Comparison of ENCODE assay signal across 14 cellular contexts in the genomic region with DNA sequence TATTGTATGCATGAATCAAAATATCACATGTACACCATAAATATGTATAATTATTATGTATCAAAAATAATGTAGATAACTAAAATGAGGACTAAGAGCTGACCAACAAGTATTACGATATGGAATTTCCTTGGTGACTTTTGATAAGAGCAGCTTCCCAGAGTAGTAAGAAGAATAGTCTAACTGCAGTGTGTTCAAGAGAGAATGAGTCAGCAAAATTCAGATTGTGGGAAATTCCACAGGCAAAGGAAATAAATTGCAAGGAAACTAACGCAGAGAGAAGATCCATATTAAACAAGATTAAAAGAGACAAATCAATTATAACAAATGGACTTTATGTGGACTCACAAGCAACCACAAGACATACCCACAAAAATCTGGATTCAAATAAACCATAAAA. TPM values are rescaled to one million over a fixed set of nuclear protein-coding genes. Genes with fewer than 3 reads are reported as not detected.
DNase-seq lines count a peak whose midpoint lies in the region; FAIRE-seq and TF ChIP-seq lines count a peak whose summit lies in the region.
"Had no signal": no experiment of that assay in that cellular context is flagged by ENCODE, and none has a peak within 500 bp of the region (broad histone marks: within the 10 kb centered on the region; RNA-seq: fewer than 3 reads in every experiment).

No MANE protein-coding gene starts in this region.

- H4K20me1 ChIP-seq in SK-N-SH (ENCODE audit: insufficient read depth): no peaks in the 10 kb centered on the region

- 0 out of 2 replicates have a peak overlapping the region, but pooled peaks have one; percentile 23 for H2AFZ ChIP-seq in SK-N-SH (ENCODE audit: low read depth)

- no peaks in the 10 kb centered on the region for H3K9me3 ChIP-seq in SK-N-SH
- H3K9me3 ChIP-seq: esophagus muscularis mucosa, thyroid gland had no signal

- no peaks in the 10 kb centered on the region for H3K27me3 ChIP-seq in SK-N-SH (ENCODE audit: insufficient read depth)
- H3K27me3 ChIP-seq: esophagus muscularis mucosa, thyroid gland had no signal

- peaks cover 26% of the 10 kb centered on the region for H3K27me3 Mint-ChIP-seq in activated naive CD8-positive, alpha-beta T cell treated with anti-CD3 and anti-CD28 coated beads for 36 hours
- H3K27me3 Mint-ChIP-seq: progenitor cell of endocrine pancreas had no signal

- no peak overlapping the region for H3K4me3 Mint-ChIP-seq in activated naive CD8-positive, alpha-beta T cell treated with anti-CD3 and anti-CD28 coated beads for 36 hours

- no peak for TF ChIP-seq EP300 in SK-N-SH (IDR thresholded peaks at IDR 0.05; ENCODE audit: borderline replicate concordance in 1 of 2, low read depth in 1 of 2, low read length in 1 of 2)

- no peaks in the 10 kb centered on the region for H3K9me2 ChIP-seq in SK-N-SH

- H3K4me2 ChIP-seq in SK-N-SH: no peak overlapping the region

- CTCF ChIA-PET in SK-N-SH (lab: Yijun Ruan, JAX): no interaction called here
- CTCF ChIA-PET in GM10248 (lab: Yijun Ruan, JAX): interaction anchor here (1.1 to 1.6 kb wide), 2 partner anchors 21 to 52 kb away, joined by 3 read pairs; no protein-coding TSS in a partner anchor

- no peak overlapping the region for H3K27ac Mint-ChIP-seq in activated naive CD8-positive, alpha-beta T cell treated with anti-CD3 and anti-CD28 coated beads for 36 hours
- H3K27ac Mint-ChIP-seq: progenitor cell of endocrine pancreas had no signal

- FAIRE-seq in frontal cortex (lab: Jason Lieb, UNC): peak; percentile 66

- no peaks in the 10 kb centered on the region for H3K79me2 ChIP-seq in SK-N-SH (ENCODE audit: insufficient read depth)

- peaks cover 0 to 5% of the 10 kb centered on the region in 2 experiments; a peak in 2 of 4 replicates for H3K4me1 ChIP-seq in SK-N-SH (ENCODE audit: control insufficient read depth in 1 of 2, insufficient read depth in 2 of 2, low read depth in 1 of 2, low read length in 1 of 2)
- H3K4me1 ChIP-seq: thyroid gland had no signal

- no peaks in the 10 kb centered on the region for H3K4me1 Mint-ChIP-seq in activated naive CD8-positive, alpha-beta T cell treated with anti-CD3 and anti-CD28 coated beads for 36 hours

- DNase-seq in EH (ENCODE audit: low read depth) (peak; percentile 79), SK-N-SH (no peak), frontal cortex (ENCODE audit: low spot score in 2 of 2) (no peak), putamen (ENCODE audit: low spot score) (peak; percentile 42), GM10248 (ENCODE audit: extremely low spot score) (no peak), islet precursor cell (no peak)
- DNase-seq in activated naive CD8-positive, alpha-beta T cell treated with anti-CD3 and anti-CD28 coated beads for 36 hours: no peak
- no peak for DNase-seq in stimulated activated CD8-positive, alpha-beta memory T cell treated with anti-CD3 and anti-CD28 coated beads, Interleukin-4, amount 100 ng/mL, for 48 hours
- DNase-seq: amygdala, NCI-H187 treated with DMSO at 0.1 percent for 48 hours, T1000, thyroid gland had no signal

- no peaks in the 10 kb centered on the region for H3F3A ChIP-seq in SK-N-SH (replicated peaks; ENCODE audit: insufficient read depth)

- H3K4me3 ChIP-seq in SK-N-SH (ENCODE audit: low read depth in 2 of 2, low read length in 1 of 2): no peak overlapping the region
- H3K4me3 ChIP-seq: esophagus muscularis mucosa, thyroid gland had no signal

- no peaks in the 10 kb centered on the region for H3K36me3 ChIP-seq in SK-N-SH (replicated peaks in 1 of 2; ENCODE audit: control insufficient read depth in 1 of 2, insufficient read depth in 2 of 2, low read length in 1 of 2)
- H3K36me3 ChIP-seq: esophagus muscularis mucosa, thyroid gland had no signal

- TF ChIP-seq CTCF in SK-N-SH (IDR thresholded peaks at IDR 0.05) (no peak), GM10248 (IDR thresholded peaks at IDR 0.05; ENCODE audit: control extremely low read depth, extremely low read depth, low read depth, missing control alignments) (no peak)

- POLR2A ChIA-PET in SK-N-SH (lab: Yijun Ruan, JAX): no interaction called here
- POLR2A ChIA-PET in GM10248 (lab: Yijun Ruan, JAX): no interaction called here

- H3K27ac ChIP-seq in SK-N-SH (ENCODE audit: low read depth in 2 of 2, low read length in 1 of 2): no peak overlapping the region
- H3K27ac ChIP-seq: esophagus muscularis mucosa, thyroid gland had no signal

- H3K9me3 Mint-ChIP-seq in activated naive CD8-positive, alpha-beta T cell treated with anti-CD3 and anti-CD28 coated beads for 36 hours: no peaks in the 10 kb centered on the region

- H3K9ac ChIP-seq in SK-N-SH: no peak overlapping the region

- no peaks in the 10 kb centered on the region for H3K36me3 Mint-ChIP-seq in activated naive CD8-positive, alpha-beta T cell treated with anti-CD3 and anti-CD28 coated beads for 36 hours

- no peak for TF ChIP-seq RAD21 in SK-N-SH (IDR thresholded peaks at IDR 0.05; ENCODE audit: low read length)

- WGBS in SK-N-SH (ENCODE audit: low lambda C conversion rate): 26% methylated on average over 2 of the region's 2 CpGs

TF ChIP-seq in SK-N-SH, 30 proteins besides CTCF, POLR2A, EP300 and RAD21:
- TF ChIP-seq, protein P1, sequence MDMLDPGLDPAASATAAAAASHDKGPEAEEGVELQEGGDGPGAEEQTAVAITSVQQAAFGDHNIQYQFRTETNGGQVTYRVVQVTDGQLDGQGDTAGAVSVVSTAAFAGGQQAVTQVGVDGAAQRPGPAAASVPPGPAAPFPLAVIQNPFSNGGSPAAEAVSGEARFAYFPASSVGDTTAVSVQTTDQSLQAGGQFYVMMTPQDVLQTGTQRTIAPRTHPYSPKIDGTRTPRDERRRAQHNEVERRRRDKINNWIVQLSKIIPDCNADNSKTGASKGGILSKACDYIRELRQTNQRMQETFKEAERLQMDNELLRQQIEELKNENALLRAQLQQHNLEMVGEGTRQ (IDR thresholded peaks at IDR 0.05; ENCODE audit: borderline replicate concordance, low read depth, low read length): no peak
- TF ChIP-seq FOXM1 (IDR thresholded peaks at IDR 0.05; ENCODE audit: low read depth): no peak
- TF ChIP-seq, protein P2, sequence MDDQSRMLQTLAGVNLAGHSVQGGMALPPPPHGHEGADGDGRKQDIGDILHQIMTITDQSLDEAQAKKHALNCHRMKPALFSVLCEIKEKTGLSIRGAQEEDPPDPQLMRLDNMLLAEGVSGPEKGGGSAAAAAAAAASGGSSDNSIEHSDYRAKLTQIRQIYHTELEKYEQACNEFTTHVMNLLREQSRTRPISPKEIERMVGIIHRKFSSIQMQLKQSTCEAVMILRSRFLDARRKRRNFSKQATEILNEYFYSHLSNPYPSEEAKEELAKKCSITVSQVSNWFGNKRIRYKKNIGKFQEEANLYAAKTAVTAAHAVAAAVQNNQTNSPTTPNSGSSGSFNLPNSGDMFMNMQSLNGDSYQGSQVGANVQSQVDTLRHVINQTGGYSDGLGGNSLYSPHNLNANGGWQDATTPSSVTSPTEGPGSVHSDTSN (IDR thresholded peaks at IDR 0.05): 0 out of 2 replicates have a peak, but pooled peaks have one; percentile 7
TF ChIP-seq in SK-N-SH: peak in this region for 1.

RNA-seq across cellular contexts. Expression of a gene that starts 26.4 kb away (rescaled TPM):
- under 0.01 and 0.02 TPM in 2 replicates for polyA plus RNA-seq in SK-N-SH (2012; rRNA removed)
- under 0.01 and 0.01 TPM in 2 replicates for polyA plus RNA-seq in SK-N-SH (2012; cell fraction: cytosol; rRNA removed)
- under 0.01 and 0.01 TPM in 2 replicates for polyA plus RNA-seq in SK-N-SH (2012; cell fraction: nucleus; rRNA removed)
- total RNA-seq in frontal cortex: 0.41 TPM
- total RNA-seq in activated naive CD8-positive, alpha-beta T cell treated with anti-CD3 and anti-CD28 coated beads for 36 hours: under 1 TPM; 0.06 to 0.08 TPM

Comparison
In these comparisons a context has a peak if more than half of its experiments do, and no peak if none do; other contexts are left out.
1. DNase-seq: peak in EH (single experiment) and putamen (single experiment); none in SK-N-SH (single experiment), frontal cortex (0 of 2), GM10248 (single experiment), activated naive CD8-positive, alpha-beta T cell treated with anti-CD3 and anti-CD28 coated beads for 36 hours (single experiment), stimulated activated CD8-positive, alpha-beta memory T cell treated with anti-CD3 and anti-CD28 coated beads, Interleukin-4, amount 100 ng/mL, for 48 hours (single experiment) and islet precursor cell (single experiment).